In the genomic region with DNA sequence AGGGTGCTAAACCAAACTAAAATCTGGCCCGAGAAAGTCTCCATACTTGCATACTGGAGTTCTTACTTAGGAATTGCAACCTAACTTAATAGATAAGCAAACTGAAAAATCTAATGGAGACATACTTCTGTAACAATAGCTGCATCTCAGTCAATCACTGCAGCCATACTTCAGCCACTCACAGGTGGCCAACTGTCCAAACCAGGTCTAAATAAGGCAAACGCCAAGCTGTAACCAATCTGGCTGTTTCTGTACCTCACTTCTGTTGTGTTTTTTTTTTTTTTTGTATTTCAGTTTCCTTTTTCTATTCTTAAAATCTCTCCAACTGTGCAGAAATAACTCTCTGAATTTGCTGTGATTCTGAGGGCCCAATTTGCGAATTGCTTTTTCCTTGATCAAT, we compare ENCODE assay signal across 1 cellular context.
TF ChIP-seq lines count a peak whose summit lies in the region.

No MANE protein-coding gene starts in this region.

TF ChIP-seq in GM12878, 131 proteins besides CTCF, POLR2A, EP300 and RAD21:
- TF ChIP-seq RAD51 (IDR thresholded peaks at IDR 0.05) (no peak), SRF (IDR thresholded peaks at IDR 0.05; ENCODE audit: low read depth in 2 of 2, low read length in 2 of 2) (peak; percentile 16 to 73; a peak in 1 of 4 replicates)
